In the genomic region with DNA sequence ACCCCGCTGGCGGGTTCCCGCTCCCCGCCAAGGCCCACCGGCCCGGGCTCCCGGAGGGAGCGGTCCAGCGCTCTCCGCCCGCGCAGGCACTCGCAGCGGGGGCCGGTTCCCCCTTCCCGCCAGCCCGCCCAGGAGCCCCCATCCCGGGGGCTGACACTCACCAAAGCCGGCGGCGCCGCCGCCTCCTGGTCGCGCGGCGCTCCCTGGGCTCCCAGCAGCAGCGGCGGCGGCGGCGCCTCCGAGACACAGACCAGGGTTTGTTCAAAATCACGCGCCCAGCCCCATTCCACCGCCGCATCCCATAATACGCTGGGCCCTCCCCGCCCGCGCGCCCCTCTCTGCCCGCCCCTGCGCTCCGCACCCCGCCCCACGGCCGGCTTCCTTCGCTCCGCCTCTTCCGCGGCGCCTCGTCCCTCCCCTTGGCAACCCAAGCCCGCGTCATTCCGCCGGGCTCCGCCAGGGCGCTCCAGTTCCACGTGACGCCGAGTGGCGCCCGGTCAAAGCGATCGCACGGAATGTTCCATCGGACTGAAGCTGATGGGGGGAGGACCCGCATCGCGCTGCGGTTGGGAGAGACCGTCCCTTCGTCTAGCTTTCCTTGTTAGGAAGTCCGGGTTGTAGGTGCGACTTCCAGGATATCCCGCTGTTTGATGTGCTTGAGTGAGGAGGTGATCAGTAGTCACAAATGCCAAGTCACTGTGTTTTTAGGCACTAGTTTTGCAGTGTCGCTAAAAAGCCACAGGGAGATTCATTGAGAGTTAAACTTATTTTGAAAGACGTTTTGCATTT, we compare ENCODE assay signal across 8 cellular contexts. TPM values are rescaled to one million over a fixed set of nuclear protein-coding genes. Genes with fewer than 3 reads are reported as not detected.
DNase-seq lines count a peak whose midpoint lies in the region; ATAC-seq and TF ChIP-seq lines count a peak whose summit lies in the region.

No MANE protein-coding gene starts in this region.

- TF ChIP-seq RAD21 in Ishikawa (IDR thresholded peaks at IDR 0.05; ENCODE audit: low read depth): peak; percentile 32; the same call in 1 of the 2 replicates

- H3K9me3 ChIP-seq in muscle layer of colon (ENCODE audit: low read length): no peaks in the 10 kb centered on the region

- peak overlapping the region; percentile 55 for H3K9ac ChIP-seq in muscle layer of colon (ENCODE audit: low read length)

- H3K4me3 Mint-ChIP-seq in activated T-cell treated with anti-CD3 and anti-CD28 coated beads, Interleukin-2, amount 50 U/mL, for 24 hours: peak overlapping the region; percentile 97

- H3K4me1 ChIP-seq in muscle layer of colon (ENCODE audit: insufficient read depth, low read length): peaks cover 25% of the 10 kb centered on the region

- no peaks in the 10 kb centered on the region for H3K36me3 ChIP-seq in muscle layer of colon (ENCODE audit: insufficient read depth, low read length)

- H3K27me3 ChIP-seq in muscle layer of colon (ENCODE audit: control insufficient read depth in 1 of 2, insufficient read depth in 2 of 2, low read length in 2 of 2): no peaks in the 10 kb centered on the region

- TF ChIP-seq EP300 in Ishikawa (IDR thresholded peaks at IDR 0.05; ENCODE audit: borderline replicate concordance): peak; percentile 68

- H3K27ac Mint-ChIP-seq in activated T-cell treated with anti-CD3 and anti-CD28 coated beads, Interleukin-2, amount 50 U/mL, for 24 hours: peak overlapping the region; percentile 95

- H3K36me3 Mint-ChIP-seq in activated T-cell treated with anti-CD3 and anti-CD28 coated beads, Interleukin-2, amount 50 U/mL, for 24 hours (ENCODE audit: low read depth): peaks cover 18% of the 10 kb centered on the region

- H3K27ac ChIP-seq in muscle layer of colon (ENCODE audit: low read depth, low read length): peak overlapping the region; percentile 65

- ATAC-seq in GM21576 (IDR thresholded peaks at IDR 0.05; ENCODE audit: unreplicated experiment) (peak; percentile 81), esophagus mucosa (peak; percentile 98)

- DNase-seq in DMS53 (lab: John Stamatoyannopoulos, UW) (peak; percentile 99), OCI-M2 (lab: John Stamatoyannopoulos, UW; ENCODE audit: unreplicated experiment) (peak; percentile 66)
- peak; percentile 99 for DNase-seq in activated T-cell treated with anti-CD3 and anti-CD28 coated beads, Interleukin-2, amount 50 U/mL, for 24 hours
- DNase-seq in stimulated activated CD8-positive, alpha-beta memory T cell treated with anti-CD3 and anti-CD28 coated beads, Interleukin-7, amount 100 ng/mL, for 24 hours (ENCODE audit: low read depth): peak; percentile 88

- no peaks in the 10 kb centered on the region for H3K27me3 Mint-ChIP-seq in activated T-cell treated with anti-CD3 and anti-CD28 coated beads, Interleukin-2, amount 50 U/mL, for 24 hours

- H3K4me3 ChIP-seq in muscle layer of colon (ENCODE audit: low read depth in 1 of 2, low read length in 2 of 2): peak overlapping the region; percentile 73 to 76

- H3K4me1 Mint-ChIP-seq in activated T-cell treated with anti-CD3 and anti-CD28 coated beads, Interleukin-2, amount 50 U/mL, for 24 hours (ENCODE audit: low read depth): peaks cover 43% of the 10 kb centered on the region

- H3K9me3 Mint-ChIP-seq in activated T-cell treated with anti-CD3 and anti-CD28 coated beads, Interleukin-2, amount 50 U/mL, for 24 hours: no peaks in the 10 kb centered on the region

TF ChIP-seq in Ishikawa, 13 proteins besides CTCF, POLR2A, EP300 and RAD21:
- TF ChIP-seq ZBTB7A (IDR thresholded peaks at IDR 0.05; ENCODE audit: low read depth) (no peak), YY1 (IDR thresholded peaks at IDR 0.05; ENCODE audit: low read depth) (peak; percentile 34; the same call in 1 of the 2 replicates), TAF1 (IDR thresholded peaks at IDR 0.05; ENCODE audit: low read depth) (peak; percentile 48), TCF12 (IDR thresholded peaks at IDR 0.05; ENCODE audit: low read depth) (peak; percentile 66), CEBPB (IDR thresholded peaks at IDR 0.05) (no peak), EGR1 (IDR thresholded peaks at IDR 0.05) (no peak), FOXM1 (IDR thresholded peaks at IDR 0.05; ENCODE audit: borderline replicate concordance, low read depth) (peak; percentile 31; the same call in 1 of the 2 replicates), TEAD4 (IDR thresholded peaks at IDR 0.05) (peak; percentile 25; the same call in 1 of the 2 replicates), CREB1 (IDR thresholded peaks at IDR 0.05; ENCODE audit: low read depth) (peak; percentile 67), NFIC (IDR thresholded peaks at IDR 0.05) (peak; percentile 41; the same call in 1 of the 2 replicates)
- TF ChIP-seq, protein P1, sequence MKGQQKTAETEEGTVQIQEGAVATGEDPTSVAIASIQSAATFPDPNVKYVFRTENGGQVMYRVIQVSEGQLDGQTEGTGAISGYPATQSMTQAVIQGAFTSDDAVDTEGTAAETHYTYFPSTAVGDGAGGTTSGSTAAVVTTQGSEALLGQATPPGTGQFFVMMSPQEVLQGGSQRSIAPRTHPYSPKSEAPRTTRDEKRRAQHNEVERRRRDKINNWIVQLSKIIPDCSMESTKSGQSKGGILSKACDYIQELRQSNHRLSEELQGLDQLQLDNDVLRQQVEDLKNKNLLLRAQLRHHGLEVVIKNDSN (IDR thresholded peaks at IDR 0.05): peak; percentile 94
- TF ChIP-seq, protein P2, sequence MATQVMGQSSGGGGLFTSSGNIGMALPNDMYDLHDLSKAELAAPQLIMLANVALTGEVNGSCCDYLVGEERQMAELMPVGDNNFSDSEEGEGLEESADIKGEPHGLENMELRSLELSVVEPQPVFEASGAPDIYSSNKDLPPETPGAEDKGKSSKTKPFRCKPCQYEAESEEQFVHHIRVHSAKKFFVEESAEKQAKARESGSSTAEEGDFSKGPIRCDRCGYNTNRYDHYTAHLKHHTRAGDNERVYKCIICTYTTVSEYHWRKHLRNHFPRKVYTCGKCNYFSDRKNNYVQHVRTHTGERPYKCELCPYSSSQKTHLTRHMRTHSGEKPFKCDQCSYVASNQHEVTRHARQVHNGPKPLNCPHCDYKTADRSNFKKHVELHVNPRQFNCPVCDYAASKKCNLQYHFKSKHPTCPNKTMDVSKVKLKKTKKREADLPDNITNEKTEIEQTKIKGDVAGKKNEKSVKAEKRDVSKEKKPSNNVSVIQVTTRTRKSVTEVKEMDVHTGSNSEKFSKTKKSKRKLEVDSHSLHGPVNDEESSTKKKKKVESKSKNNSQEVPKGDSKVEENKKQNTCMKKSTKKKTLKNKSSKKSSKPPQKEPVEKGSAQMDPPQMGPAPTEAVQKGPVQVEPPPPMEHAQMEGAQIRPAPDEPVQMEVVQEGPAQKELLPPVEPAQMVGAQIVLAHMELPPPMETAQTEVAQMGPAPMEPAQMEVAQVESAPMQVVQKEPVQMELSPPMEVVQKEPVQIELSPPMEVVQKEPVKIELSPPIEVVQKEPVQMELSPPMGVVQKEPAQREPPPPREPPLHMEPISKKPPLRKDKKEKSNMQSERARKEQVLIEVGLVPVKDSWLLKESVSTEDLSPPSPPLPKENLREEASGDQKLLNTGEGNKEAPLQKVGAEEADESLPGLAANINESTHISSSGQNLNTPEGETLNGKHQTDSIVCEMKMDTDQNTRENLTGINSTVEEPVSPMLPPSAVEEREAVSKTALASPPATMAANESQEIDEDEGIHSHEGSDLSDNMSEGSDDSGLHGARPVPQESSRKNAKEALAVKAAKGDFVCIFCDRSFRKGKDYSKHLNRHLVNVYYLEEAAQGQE (IDR thresholded peaks at IDR 0.05; ENCODE audit: low read depth): no peak
- TF ChIP-seq, protein P3, sequence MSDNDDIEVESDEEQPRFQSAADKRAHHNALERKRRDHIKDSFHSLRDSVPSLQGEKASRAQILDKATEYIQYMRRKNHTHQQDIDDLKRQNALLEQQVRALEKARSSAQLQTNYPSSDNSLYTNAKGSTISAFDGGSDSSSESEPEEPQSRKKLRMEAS (IDR thresholded peaks at IDR 0.05): peak; percentile 93

RNA-seq across cellular contexts. Expression of a gene that starts 2.2 kb away (rescaled TPM):
- total RNA-seq in esophagus mucosa: 12.0 TPM

RNA-seq across cellular contexts. Expression of a gene that starts 22.2 kb away (rescaled TPM):
- 24.6 TPM for total RNA-seq in esophagus mucosa

Comparison
In these comparisons a context has a peak if more than half of its experiments do, and no peak if none do; other contexts are left out.
1. Peak in every context shown above with its lines: DNase-seq, ATAC-seq, H3K4me3 ChIP-seq and H3K27ac ChIP-seq.